Comparison of ENCODE assay signal across 8 cellular contexts in genomic region chr2:233974530-233975071, GRCh38. TPM values are rescaled to one million over a fixed set of nuclear protein-coding genes. Genes with fewer than 3 reads are reported as not detected.
A peak's percentile ranks its signal among the peaks of the same experiment; 100 is the strongest.
DNase-seq lines count a peak whose midpoint lies in the region; ATAC-seq and TF ChIP-seq lines count a peak whose summit lies in the region.

No MANE protein-coding gene starts in this region.

- H3K36me3 Mint-ChIP-seq in neural crest cell (ENCODE audit: low read depth) = peaks cover 2% of the 10 kb centered on the region
- no peaks in the 10 kb centered on the region for H3K36me3 Mint-ChIP-seq in type B pancreatic cell

- H3K9ac ChIP-seq in mammary epithelial cell (ENCODE audit: insufficient read depth, low read length) = no peak overlapping the region

- H3K36me3 ChIP-seq in mammary epithelial cell (ENCODE audit: insufficient read depth, low read length) = no peaks in the 10 kb centered on the region

- H3K9me3 Mint-ChIP-seq in neural crest cell = peaks cover 4% of the 10 kb centered on the region
- peaks cover 8% of the 10 kb centered on the region for H3K9me3 Mint-ChIP-seq in type B pancreatic cell

- H2AFZ ChIP-seq in mammary epithelial cell (ENCODE audit: low read depth, low read length) = peak overlapping the region; percentile 1

- no peak overlapping the region for H3K4me3 ChIP-seq in mammary epithelial cell (replicated peaks in 1 of 3; ENCODE audit: insufficient read depth in 1 of 3, low read depth in 2 of 3, low read length in 3 of 3)

- H3K4me1 ChIP-seq in mammary epithelial cell (ENCODE audit: insufficient read depth, low read length) = peaks cover 41% of the 10 kb centered on the region

- ATAC-seq in HG02938 (IDR thresholded peaks at IDR 0.05; ENCODE audit: unreplicated experiment) = no peak

- in situ Hi-C loops in mammary epithelial cell (cut with MboI; ENCODE audit: low sequenced_read_pairs in 2 of 2) = loop anchor here (10.0 to 25.0 kb wide), 3 partner anchors 280 to 1138 kb away; no protein-coding TSS in a partner anchor

- 0% methylated on average over 3 of the region's 4 CpGs for WGBS in mammary epithelial cell (ENCODE audit: low coverage, missing lambda C conversion rate)

- H3K27ac Mint-ChIP-seq in neural crest cell (ENCODE audit: unreplicated experiment) (peak overlapping the region; percentile 3), type B pancreatic cell (no peak overlapping the region)

- H3K27me3 Mint-ChIP-seq in neural crest cell (ENCODE audit: low read depth) (no peaks in the 10 kb centered on the region), type B pancreatic cell (peaks cover 11% of the 10 kb centered on the region)

- H3K4me1 Mint-ChIP-seq in neural crest cell (peaks cover 15% of the 10 kb centered on the region), type B pancreatic cell (ENCODE audit: unreplicated experiment) (peaks cover 20% of the 10 kb centered on the region)

- peak overlapping the region; percentile 11 for H3K27ac ChIP-seq in mammary epithelial cell (ENCODE audit: insufficient read depth, low read depth, low read length)

- H3K4me3 Mint-ChIP-seq in neural crest cell (no peak overlapping the region), type B pancreatic cell (no peak overlapping the region)

- intact Hi-C loops in mammary epithelial cell (cut with micrococcal nuclease) = loop anchor here (5.0 to 10.0 kb wide), 3 partner anchors 313 to 1143 kb away; no protein-coding TSS in a partner anchor

- CTCF ChIA-PET in mammary epithelial cell (lab: Charles Lee; ENCODE audit: low non-redundant PET) = no interaction called here

- DNase-seq in EH (ENCODE audit: low read depth) (peak; percentile 98), NCI-H226 (peak; percentile 90), mammary epithelial cell (peak; percentile 97), neural crest cell (ENCODE audit: low read depth, low spot score) (no peak), cortex of kidney (lab: John Stamatoyannopoulos, UW) (no peak), type B pancreatic cell (ENCODE audit: extremely low spot score, unreplicated experiment) (no peak), NCI-H146 (lab: John Stamatoyannopoulos, UW) (no peak)

- H4K20me1 ChIP-seq in mammary epithelial cell (ENCODE audit: insufficient read depth, low read length) = no peaks in the 10 kb centered on the region

- TF ChIP-seq CTCF in mammary epithelial cell (conservative IDR thresholded peaks at IDR 0.05 in 1 of 2, IDR thresholded peaks at IDR 0.05 in 1 of 2; ENCODE audit: extremely low read depth in 1 of 2, insufficient read depth in 1 of 2, low read depth in 1 of 2, low read length in 2 of 2) (peak in 1 of 2 donors; percentile 4), neural crest cell (conservative IDR thresholded peaks at IDR 0.05) (no peak), type B pancreatic cell (conservative IDR thresholded peaks at IDR 0.05) (no peak)

- no peaks in the 10 kb centered on the region for H3K9me3 ChIP-seq in mammary epithelial cell (replicated peaks; ENCODE audit: insufficient read depth, low read length)

- no peaks in the 10 kb centered on the region for H3K79me2 ChIP-seq in mammary epithelial cell (ENCODE audit: insufficient read depth, low read length)

- H3K4me2 ChIP-seq in mammary epithelial cell (ENCODE audit: insufficient read depth, low read depth, low read length) = peak overlapping the region; percentile 3

- no TSS peak for BruUV-seq in mammary epithelial cell (replicated peaks; lab: Mats Ljungman, UMichigan)

- dilution Hi-C loops in mammary epithelial cell (cut with HindIII; ENCODE audit: low sequenced_read_pairs) = loop anchor here (5.0 to 25.0 kb wide), 2 partner anchors 48 to 1138 kb away; no protein-coding TSS in a partner anchor

- no peaks in the 10 kb centered on the region for H3K27me3 ChIP-seq in mammary epithelial cell (ENCODE audit: insufficient read depth, low read length)

RNA-seq across cellular contexts. Expression of gene TRPM8, which starts 57.4 kb away (rescaled TPM):
- total RNA-seq in mammary epithelial cell = under 1 TPM; under 0.01 to 0.19 TPM
- 0.76 TPM for polyA plus RNA-seq in mammary epithelial cell
- not detected for polyA minus RNA-seq in mammary epithelial cell
- 0.07 TPM in 1 of 2 replicates, not detected in the other for total RNA-seq in neural crest cell
- 0.60 and 0.62 TPM in 2 replicates for total RNA-seq in type B pancreatic cell (ENCODE audit: low replicate concordance)

Comparison
In these comparisons a context has a peak if more than half of its experiments do, and no peak if none do; other contexts are left out.
1. DNase-seq: peak in EH (single experiment), NCI-H226 (single experiment) and mammary epithelial cell (single experiment); none in neural crest cell (single experiment), cortex of kidney (single experiment), type B pancreatic cell (single experiment) and NCI-H146 (single experiment).